In the genomic region with DNA sequence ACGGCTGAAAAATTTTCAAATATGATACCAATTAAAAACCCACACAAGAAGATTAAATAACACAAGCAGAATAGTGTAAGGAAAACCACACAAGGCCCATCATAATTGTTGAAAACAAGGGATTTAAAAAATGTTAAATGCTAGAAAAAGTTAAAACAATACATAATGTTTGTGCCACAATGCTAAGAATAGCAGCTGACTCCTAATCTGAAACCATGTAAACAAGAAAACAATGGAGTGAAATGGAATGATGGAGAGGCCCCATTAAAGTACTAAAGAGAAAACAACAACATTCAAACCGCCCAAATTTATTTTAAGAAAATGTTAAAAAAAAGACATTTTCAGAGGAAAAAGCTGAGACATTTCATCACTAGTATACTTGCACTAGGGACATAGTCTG, we compare ENCODE assay signal across 26 cellular contexts.
DNase-seq lines count a peak whose midpoint lies in the region; ATAC-seq and TF ChIP-seq lines count a peak whose summit lies in the region.
"Had no signal": no experiment of that assay in that cellular context is flagged by ENCODE, and none has a peak within 500 bp of the region (broad histone marks: within the 10 kb centered on the region; RNA-seq: fewer than 3 reads in every experiment).

No MANE protein-coding gene starts in this region.

- peaks cover 12% of the 10 kb centered on the region for H3K9me3 Mint-ChIP-seq in MCF 10A (ENCODE audit: unreplicated experiment)
- H3K9me3 Mint-ChIP-seq in WTC11: peaks cover 15% of the 10 kb centered on the region
- peaks cover 8% of the 10 kb centered on the region for H3K9me3 Mint-ChIP-seq in endodermal cell
- peaks cover 4 to 6% of the 10 kb centered on the region in 2 donors for H3K9me3 Mint-ChIP-seq in activated T-cell treated with anti-CD3 and anti-CD28 coated beads, Interleukin-2, amount 50 U/mL, for 72 hours

- intact Hi-C loops in MCF 10A (cut with micrococcal nuclease): no loop called here
- intact Hi-C loops in mammary epithelial cell (cut with micrococcal nuclease): no loop called here

- H3K27ac Mint-ChIP-seq in MCF 10A (ENCODE audit: low read depth, unreplicated experiment): no peak overlapping the region
- no peak overlapping the region for H3K27ac Mint-ChIP-seq in WTC11
- H3K27ac Mint-ChIP-seq in endodermal cell: no peak overlapping the region
- no peak overlapping the region for H3K27ac Mint-ChIP-seq in activated T-cell treated with anti-CD3 and anti-CD28 coated beads, Interleukin-2, amount 50 U/mL, for 72 hours
- H3K27ac Mint-ChIP-seq: CD14-positive monocyte; CD4-positive, alpha-beta memory T cell; CD8-positive, alpha-beta memory T cell had no signal

- H3K4me1 ChIP-seq in mammary epithelial cell (ENCODE audit: insufficient read depth, low read length): no peaks in the 10 kb centered on the region
- no peaks in the 10 kb centered on the region for H3K4me1 ChIP-seq in endodermal cell (ENCODE audit: control insufficient read depth, insufficient read depth, low read length)
- H3K4me1 ChIP-seq: BE2C, BLaER1 had no signal

- no peak for ATAC-seq in WTC11
- no peak for ATAC-seq in activated T-cell treated with anti-CD3 and anti-CD28 coated beads, Interleukin-2, amount 50 U/mL, for 72 hours (replicated peaks in 1 of 2)
- ATAC-seq: GM12878 had no signal

- H3K27ac ChIP-seq in mammary epithelial cell (ENCODE audit: insufficient read depth, low read depth, low read length): no peak overlapping the region
- H3K27ac ChIP-seq in endodermal cell (ENCODE audit: low read depth, low read length): no peak overlapping the region
- H3K27ac ChIP-seq: BLaER1 had no signal

- no peak overlapping the region for H3K9ac ChIP-seq in mammary epithelial cell (ENCODE audit: insufficient read depth, low read length)
- H3K9ac ChIP-seq in endodermal cell (ENCODE audit: extremely low read depth, low read length, poor library complexity, severe bottlenecking): no peak overlapping the region
- H3K9ac ChIP-seq: BLaER1 had no signal

- no peak overlapping the region for H3K4me2 ChIP-seq in mammary epithelial cell (ENCODE audit: insufficient read depth, low read depth, low read length)
- H3K4me2 ChIP-seq: BLaER1 had no signal

- no peaks in the 10 kb centered on the region for H4K20me1 ChIP-seq in mammary epithelial cell (ENCODE audit: insufficient read depth, low read length)
- H4K20me1 ChIP-seq: BLaER1 had no signal

- H3K27me3 ChIP-seq in mammary epithelial cell (ENCODE audit: insufficient read depth, low read length) (no peaks in the 10 kb centered on the region), endodermal cell (ENCODE audit: control insufficient read depth, insufficient read depth, low read length, poor library complexity, severe bottlenecking) (no peaks in the 10 kb centered on the region)
- H3K27me3 ChIP-seq: BE2C, BLaER1 had no signal

- 50% methylated on average over 2 of the region's 2 CpGs for WGBS in mammary epithelial cell (ENCODE audit: low coverage, missing lambda C conversion rate)
- WGBS in endodermal cell (ENCODE audit: insufficient coverage in 1 of 2, insufficient read length in 1 of 2), 2 experiments: no CpG with 5 or more reads among the region's 2 CpGs

- CTCF ChIA-PET in MCF 10A (lab: Yijun Ruan, JAX) (no interaction called here), mammary epithelial cell (lab: Charles Lee; ENCODE audit: low non-redundant PET) (no interaction called here), WTC11 (lab: Charles Lee) (no interaction called here)

- H3K79me2 ChIP-seq in mammary epithelial cell (ENCODE audit: insufficient read depth, low read length): no peaks in the 10 kb centered on the region

- BruUV-seq in MCF 10A (replicated peaks; lab: Mats Ljungman, UMichigan) (no TSS peak), mammary epithelial cell (replicated peaks; lab: Mats Ljungman, UMichigan) (no TSS peak)

- no peak overlapping the region for H2AFZ ChIP-seq in mammary epithelial cell (ENCODE audit: low read depth, low read length)

- H3K27me3 Mint-ChIP-seq in MCF 10A (ENCODE audit: insufficient read depth, unreplicated experiment) (no peaks in the 10 kb centered on the region), WTC11 (ENCODE audit: low read depth) (no peaks in the 10 kb centered on the region), endodermal cell (ENCODE audit: insufficient read depth) (no peaks in the 10 kb centered on the region)
- H3K27me3 Mint-ChIP-seq in activated T-cell treated with anti-CD3 and anti-CD28 coated beads, Interleukin-2, amount 50 U/mL, for 72 hours (ENCODE audit: low read depth): no peaks in the 10 kb centered on the region
- H3K27me3 Mint-ChIP-seq: CD4-positive, alpha-beta memory T cell; CD4-positive, CD25-positive, alpha-beta regulatory T cell; CD8-positive, alpha-beta memory T cell had no signal

- H3K9me3 ChIP-seq in mammary epithelial cell (replicated peaks; ENCODE audit: insufficient read depth, low read length) (peaks cover 16% of the 10 kb centered on the region), endodermal cell (ENCODE audit: control insufficient read depth, low read length) (peaks cover 6% of the 10 kb centered on the region)
- H3K9me3 ChIP-seq: BE2C, BLaER1 had no signal

- dilution Hi-C loops in mammary epithelial cell (cut with HindIII; ENCODE audit: low sequenced_read_pairs): no loop called here

- H3K4me3 ChIP-seq in mammary epithelial cell (replicated peaks in 1 of 3; ENCODE audit: insufficient read depth in 1 of 3, low read depth in 2 of 3, low read length in 3 of 3) (no peak overlapping the region), endodermal cell (ENCODE audit: low read length) (peak overlapping the region; percentile 56)
- H3K4me3 ChIP-seq: BLaER1, GM12878 had no signal

- POLR2A ChIA-PET in MCF 10A (lab: Yijun Ruan, JAX) (no interaction called here), WTC11 (lab: Charles Lee) (no interaction called here)

- in situ Hi-C loops in mammary epithelial cell (cut with MboI; ENCODE audit: low sequenced_read_pairs in 2 of 2): no loop called here

- H3K4me1 Mint-ChIP-seq in MCF 10A (ENCODE audit: insufficient read depth, unreplicated experiment) (peaks cover 10% of the 10 kb centered on the region), WTC11 (no peaks in the 10 kb centered on the region), endodermal cell (no peaks in the 10 kb centered on the region)
- H3K4me1 Mint-ChIP-seq in activated T-cell treated with anti-CD3 and anti-CD28 coated beads, Interleukin-2, amount 50 U/mL, for 72 hours (ENCODE audit: low read depth): no peaks in the 10 kb centered on the region
- H3K4me1 Mint-ChIP-seq: CD14-positive monocyte; CD4-positive, alpha-beta memory T cell; CD4-positive, CD25-positive, alpha-beta regulatory T cell; CD8-positive, alpha-beta memory T cell had no signal

- TF ChIP-seq CTCF in MCF 10A (IDR thresholded peaks at IDR 0.05; ENCODE audit: unreplicated experiment) (no peak), mammary epithelial cell (conservative IDR thresholded peaks at IDR 0.05 in 1 of 2, IDR thresholded peaks at IDR 0.05 in 1 of 2; ENCODE audit: extremely low read depth in 1 of 2, insufficient read depth in 1 of 2, low read depth in 1 of 2, low read length in 2 of 2) (no peak), WTC11 (IDR thresholded peaks at IDR 0.05) (no peak), endodermal cell (conservative IDR thresholded peaks at IDR 0.05) (no peak)

- H3K4me3 Mint-ChIP-seq in MCF 10A (ENCODE audit: unreplicated experiment): no peak overlapping the region
- no peak overlapping the region for H3K4me3 Mint-ChIP-seq in WTC11
- H3K4me3 Mint-ChIP-seq in endodermal cell: no peak overlapping the region
- no peak overlapping the region for H3K4me3 Mint-ChIP-seq in activated T-cell treated with anti-CD3 and anti-CD28 coated beads, Interleukin-2, amount 50 U/mL, for 72 hours
- H3K4me3 Mint-ChIP-seq: CD14-positive monocyte; CD4-positive, alpha-beta memory T cell; CD4-positive, CD25-positive, alpha-beta regulatory T cell; CD8-positive, alpha-beta memory T cell had no signal

- peak; percentile 3 for DNase-seq in MCF 10A (ENCODE audit: unreplicated experiment)
- DNase-seq in mammary epithelial cell: no peak
- peak; percentile 27 for DNase-seq in OCI-M1 (lab: John Stamatoyannopoulos, UW)
- no peak for DNase-seq in WTC11 (ENCODE audit: low spot score)
- no peak for DNase-seq in endodermal cell
- DNase-seq in nucleus accumbens (lab: John Stamatoyannopoulos, UW): no peak
- no peak for DNase-seq in activated T-cell treated with anti-CD3 and anti-CD28 coated beads, Interleukin-2, amount 50 U/mL, for 72 hours
- DNase-seq in NCI-H2081 (lab: John Stamatoyannopoulos, UW): no peak
- DNase-seq: 8988T; ACHN; BE2C; C1 segment of cervical spinal cord; CD4-positive, alpha-beta memory T cell; CD4-positive, CD25-positive, alpha-beta regulatory T cell; CD8-positive, alpha-beta memory T cell; COR-L47; DMS 273 treated with DMSO at 0.1 percent for 48 hours; DMS153; DMS53; DMS79; DND-41; EL; GDM1 had no signal

- H3K36me3 ChIP-seq in mammary epithelial cell (ENCODE audit: insufficient read depth, low read length) (no peaks in the 10 kb centered on the region), endodermal cell (ENCODE audit: control insufficient read depth, insufficient read depth, low read length) (no peaks in the 10 kb centered on the region)
- H3K36me3 ChIP-seq: BE2C, BLaER1 had no signal

- H3K36me3 Mint-ChIP-seq in MCF 10A (ENCODE audit: insufficient read depth, unreplicated experiment) (no peaks in the 10 kb centered on the region), WTC11 (peaks cover 9% of the 10 kb centered on the region), endodermal cell (ENCODE audit: low read depth) (no peaks in the 10 kb centered on the region)
- H3K36me3 Mint-ChIP-seq in activated T-cell treated with anti-CD3 and anti-CD28 coated beads, Interleukin-2, amount 50 U/mL, for 72 hours (ENCODE audit: insufficient read depth in 2 of 2): peaks cover 0 to 2% of the 10 kb centered on the region in 2 donors
- H3K36me3 Mint-ChIP-seq: CD14-positive monocyte; CD4-positive, alpha-beta memory T cell; CD4-positive, CD25-positive, alpha-beta regulatory T cell; CD8-positive, alpha-beta memory T cell had no signal

TF ChIP-seq in WTC11, 78 proteins besides CTCF, POLR2A, EP300 and RAD21 (continues in another document):
- TF ChIP-seq FOXJ3 (CRISPR knock-in tag; IDR thresholded peaks at IDR 0.05; ENCODE audit: borderline replicate concordance) (no peak), GTF2I (CRISPR knock-in tag; conservative IDR thresholded peaks at IDR 0.05) (no peak), ZNF317 (CRISPR knock-in tag; IDR thresholded peaks at IDR 0.05; ENCODE audit: borderline replicate concordance, low read depth) (peak; percentile 89)

Comparison
In these comparisons a context has a peak if more than half of its experiments do, and no peak if none do; other contexts are left out.
1. DNase-seq: peak in MCF 10A (single experiment) and OCI-M1 (single experiment); none in mammary epithelial cell (single experiment), WTC11 (single experiment), endodermal cell (single experiment), nucleus accumbens (0 of 56), activated T-cell treated with anti-CD3 and anti-CD28 coated beads, Interleukin-2, amount 50 U/mL, for 72 hours (0 of 2) and NCI-H2081 (0 of 2).